Comparison of ENCODE assay signal across 25 cellular contexts in the genomic region with DNA sequence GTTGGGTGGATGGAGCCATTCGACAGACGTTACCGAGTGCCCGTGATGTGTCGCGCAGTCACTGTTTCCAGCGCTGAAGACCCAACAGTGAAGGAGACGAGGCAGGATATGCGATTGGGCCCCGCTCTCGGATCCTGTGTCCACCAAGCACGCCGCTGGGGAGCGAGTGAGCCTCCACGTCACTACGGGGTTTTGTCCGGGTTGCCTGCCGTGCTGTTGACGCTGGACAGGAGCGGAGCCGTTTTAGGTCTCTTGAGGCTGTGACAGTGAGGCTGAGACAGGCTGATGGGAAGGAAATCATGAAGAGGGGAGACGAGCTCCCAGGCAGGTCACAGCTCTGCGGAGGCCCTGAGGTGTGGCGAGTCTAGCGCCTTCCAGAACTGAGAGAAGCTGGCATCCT.
"Had no signal": no experiment of that assay in that cellular context is flagged by ENCODE, and none has a peak within 500 bp of the region (broad histone marks: within the 10 kb centered on the region; RNA-seq: fewer than 3 reads in every experiment).

No MANE protein-coding gene starts in this region.

- H3K4me3 ChIP-seq: hepatocyte, lung, sigmoid colon, smooth muscle cell, vagina had no signal

- H3K27ac ChIP-seq: hepatocyte, sigmoid colon, vagina had no signal

- H3K9me3 ChIP-seq: vagina had no signal

- H3K4me2 ChIP-seq: hepatocyte, smooth muscle cell had no signal

- ATAC-seq: activated CD8-positive, alpha-beta T cell treated with anti-CD3 and anti-CD28 coated beads, Interleukin-2, amount 10 ng/mL, durations not matched to agents 7 days and 5 days; activated naive CD8-positive, alpha-beta T cell treated with anti-CD3 and anti-CD28 coated beads, Interleukin-2, amount 50 U/mL, for 24 hours; esophagus mucosa; left lobe of liver; natural killer cell; stimulated activated naive B cell treated with anti-CD40 and anti-IgM and Interleukin-4, amounts not matched to agents 10 μg/mL and 1 μg/mL and 100 μg/mL, for 72 hours had no signal

- H3K27me3 ChIP-seq: hepatocyte, sigmoid colon, vagina had no signal

- DNase-seq: activated CD4-positive, alpha-beta T cell treated with anti-CD3 and anti-CD28 coated beads, Interleukin-2, amount 10 ng/mL, durations not matched to agents 7 days and 5 days; activated CD4-positive, CD25-positive, alpha-beta regulatory T cell treated with anti-CD3 and anti-CD28 coated beads, Interleukin-2, amount 50 U/mL, for 72 hours; activated CD8-positive, alpha-beta T cell treated with anti-CD3 and anti-CD28 coated beads, Interleukin-2, amount 10 ng/mL, durations not matched to agents 7 days and 5 days; activated gamma-delta T cell; activated naive CD4-positive, alpha-beta T cell treated with anti-CD3 and anti-CD28 coated beads, Interleukin-2, amount 50 U/mL, for 16 hours; activated naive CD8-positive, alpha-beta T cell treated with anti-CD3 and anti-CD28 coated beads, Interleukin-2, amount 50 U/mL, for 24 hours; effector memory CD4-positive, alpha-beta T cell; foreskin melanocyte; immature natural killer cell; midbrain; natural killer cell; nucleus accumbens; sigmoid colon; stimulated activated CD4-positive, alpha-beta T cell treated with anti-CD3 and anti-CD28 coated beads, Interleukin-2, amount 100 ng/mL, for 48 hours; stimulated activated CD8-positive, alpha-beta memory T cell treated with anti-CD3 and anti-CD28 coated beads, Interleukin-4, amount 100 ng/mL, for 48 hours; stimulated activated naive B cell treated with anti-CD40 and anti-IgM and Interleukin-4, amounts not matched to agents 10 μg/mL and 1 μg/mL and 100 μg/mL, for 72 hours had no signal

- H3K27me3 Mint-ChIP-seq: activated CD4-positive, alpha-beta T cell treated with anti-CD3 and anti-CD28 coated beads, Interleukin-2, amount 10 ng/mL, durations not matched to agents 7 days and 5 days; activated naive CD8-positive, alpha-beta T cell treated with anti-CD3 and anti-CD28 coated beads, Interleukin-2, amount 50 U/mL, for 24 hours; stimulated activated naive B cell treated with anti-CD40 and anti-IgM and Interleukin-4, amounts not matched to agents 10 μg/mL and 1 μg/mL and 100 μg/mL, for 72 hours; type B pancreatic cell had no signal

- H3K27ac Mint-ChIP-seq: activated CD4-positive, alpha-beta T cell treated with anti-CD3 and anti-CD28 coated beads, Interleukin-2, amount 10 ng/mL, durations not matched to agents 7 days and 5 days; activated CD8-positive, alpha-beta T cell treated with anti-CD3 and anti-CD28 coated beads, Interleukin-2, amount 10 ng/mL, durations not matched to agents 7 days and 5 days; activated naive CD8-positive, alpha-beta T cell treated with anti-CD3 and anti-CD28 coated beads, Interleukin-2, amount 50 U/mL, for 24 hours; activated T-helper 1 cell treated with anti-CD3 and anti-CD28 coated beads, Interleukin-12 subunit alpha, Interleukin-12 subunit beta, Interleukin-2, Interleukin-4 antibody, amounts not matched to agents 30 ng/mL and 10 ng/mL and 1 ng/mL, durations not matched to agents 14 hours and 24 hours and 36 hours; immature natural killer cell; stimulated activated naive B cell treated with anti-CD40 and anti-IgM and Interleukin-4, amounts not matched to agents 10 μg/mL and 1 μg/mL and 100 μg/mL, for 72 hours; T-helper 1 cell treated with Interleukin-12 subunit alpha and Interleukin-12 subunit beta and Interleukin-4 antibody, amounts not matched to agents 30 μg/mL and 1 μg/mL, for 36 hours; type B pancreatic cell had no signal

- H3K4me3 Mint-ChIP-seq: activated CD4-positive, alpha-beta T cell treated with anti-CD3 and anti-CD28 coated beads, Interleukin-2, amount 10 ng/mL, durations not matched to agents 7 days and 5 days; activated CD8-positive, alpha-beta T cell treated with anti-CD3 and anti-CD28 coated beads, Interleukin-2, amount 10 ng/mL, durations not matched to agents 7 days and 5 days; activated naive CD8-positive, alpha-beta T cell treated with anti-CD3 and anti-CD28 coated beads, Interleukin-2, amount 50 U/mL, for 24 hours; activated T-helper 1 cell treated with anti-CD3 and anti-CD28 coated beads, Interleukin-12 subunit alpha, Interleukin-12 subunit beta, Interleukin-2, Interleukin-4 antibody, amounts not matched to agents 30 ng/mL and 10 ng/mL and 1 ng/mL, durations not matched to agents 14 hours and 24 hours and 36 hours; immature natural killer cell; natural killer cell; stimulated activated naive B cell treated with anti-CD40 and anti-IgM and Interleukin-4, amounts not matched to agents 10 μg/mL and 1 μg/mL and 100 μg/mL, for 72 hours; T-helper 1 cell treated with Interleukin-12 subunit alpha and Interleukin-12 subunit beta and Interleukin-4 antibody, amounts not matched to agents 30 μg/mL and 1 μg/mL, for 36 hours; type B pancreatic cell had no signal

- H3K79me2 ChIP-seq: hepatocyte had no signal

- H3K9me3 Mint-ChIP-seq: activated CD4-positive, alpha-beta T cell treated with anti-CD3 and anti-CD28 coated beads, Interleukin-2, amount 10 ng/mL, durations not matched to agents 7 days and 5 days; activated naive CD8-positive, alpha-beta T cell treated with anti-CD3 and anti-CD28 coated beads, Interleukin-2, amount 50 U/mL, for 24 hours; activated T-helper 1 cell treated with anti-CD3 and anti-CD28 coated beads, Interleukin-12 subunit alpha, Interleukin-12 subunit beta, Interleukin-2, Interleukin-4 antibody, amounts not matched to agents 30 ng/mL and 10 ng/mL and 1 ng/mL, durations not matched to agents 14 hours and 24 hours and 36 hours; immature natural killer cell; natural killer cell; T-helper 1 cell treated with Interleukin-12 subunit alpha and Interleukin-12 subunit beta and Interleukin-4 antibody, amounts not matched to agents 30 μg/mL and 1 μg/mL, for 36 hours; type B pancreatic cell had no signal

- H2AFZ ChIP-seq: hepatocyte had no signal

- H3K4me1 Mint-ChIP-seq: activated CD4-positive, alpha-beta T cell treated with anti-CD3 and anti-CD28 coated beads, Interleukin-2, amount 10 ng/mL, durations not matched to agents 7 days and 5 days; activated naive CD8-positive, alpha-beta T cell treated with anti-CD3 and anti-CD28 coated beads, Interleukin-2, amount 50 U/mL, for 24 hours; immature natural killer cell; natural killer cell; stimulated activated naive B cell treated with anti-CD40 and anti-IgM and Interleukin-4, amounts not matched to agents 10 μg/mL and 1 μg/mL and 100 μg/mL, for 72 hours had no signal

- H3K36me3 Mint-ChIP-seq: immature natural killer cell; natural killer cell; stimulated activated naive B cell treated with anti-CD40 and anti-IgM and Interleukin-4, amounts not matched to agents 10 μg/mL and 1 μg/mL and 100 μg/mL, for 72 hours had no signal
